Comparison of ENCODE assay signal across 23 cellular contexts in the genomic region with DNA sequence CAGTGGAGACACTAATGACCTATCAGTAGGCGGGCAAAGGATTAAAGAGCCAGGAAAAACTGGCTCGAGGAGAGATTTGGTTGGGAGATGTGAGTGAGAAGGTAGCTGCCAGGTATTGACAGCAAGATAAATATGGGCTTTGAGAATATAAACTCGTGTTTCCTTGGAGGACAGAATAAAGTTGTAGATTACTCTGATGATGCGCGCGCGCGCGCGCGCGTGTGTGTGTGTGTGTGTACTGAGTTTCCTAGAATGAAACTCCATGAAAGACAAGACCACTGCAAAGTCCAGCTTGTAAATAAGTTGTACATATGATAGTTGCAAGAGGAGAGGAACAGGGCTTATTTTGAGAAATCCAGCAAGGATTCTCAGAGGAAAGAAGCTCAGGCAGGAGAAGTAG. TPM values are rescaled to one million over a fixed set of nuclear protein-coding genes. Genes with fewer than 3 reads are reported as not detected.
"Had no signal": no experiment of that assay in that cellular context is flagged by ENCODE, and none has a peak within 500 bp of the region (broad histone marks: within the 10 kb centered on the region; RNA-seq: fewer than 3 reads in every experiment).

No MANE protein-coding gene starts in this region.

- H3K4me1 ChIP-seq: SJSA1 had no signal

- H3K9me3 ChIP-seq: MG63, SJSA1 had no signal

- H3K4me3 ChIP-seq: MG63, SJSA1, SK-N-MC had no signal

- H3K27ac ChIP-seq: SJSA1, SK-N-MC had no signal

- H3K27me3 ChIP-seq: MG63, SJSA1 had no signal

- FAIRE-seq: RCC 7860 had no signal

- H3K36me3 ChIP-seq: MG63, SJSA1 had no signal

- DNase-seq: Karpas-422, KG1, MG63, NCI-H1092, NCI-H1105 treated with DMSO at 0.1 percent for 48 hours, NCI-H1417 treated with DMSO at 0.1 percent for 48 hours, NCI-H146, NCI-H1694 treated with DMSO at 0.1 percent for 48 hours, NCI-H1930, NCI-H2081, NCI-H2107, NCI-H2227 treated with DMSO at 0.1 percent for 48 hours, NCI-H524, NCI-H69, NCI-H774, Right ventricle myocardium superior, RPMI8226, SIG-M5 had no signal

RNA-seq across cellular contexts. Expression of gene TREM2, which starts 13.3 kb away (rescaled TPM):
- total RNA-seq: HT-29, NCI-H460, SJSA1 had no signal

RNA-seq across cellular contexts. Expression of gene TREML1, which starts 22.0 kb away (rescaled TPM):
- total RNA-seq: HT-29, NCI-H460, Right ventricle myocardium superior, SJSA1 had no signal

RNA-seq across cellular contexts. Expression of gene TREML2, which starts 24.8 kb away (rescaled TPM):
- total RNA-seq: NCI-H460, Right ventricle myocardium superior, SJSA1 had no signal

RNA-seq across cellular contexts. Expression of gene TREML4, which starts 52.0 kb away (rescaled TPM):
- total RNA-seq: HT-29, NCI-H460, Right ventricle myocardium superior, SJSA1 had no signal
